11 cellular contexts compared by ENCODE assay signal in genomic region chr14:61533513-61534255, GRCh38.
DNase-seq lines count a peak whose midpoint lies in the region; ATAC-seq and TF ChIP-seq lines count a peak whose summit lies in the region.
"Had no signal": no experiment of that assay in that cellular context is flagged by ENCODE, and none has a peak within 500 bp of the region (broad histone marks: within the 10 kb centered on the region; RNA-seq: fewer than 3 reads in every experiment).

No MANE protein-coding gene starts in this region.

- DNase-seq in activated CD4-positive, alpha-beta T cell treated with anti-CD3 and anti-CD28 coated beads for 36 hours = peak; percentile 37
- no peak for DNase-seq in activated CD4-positive, alpha-beta T cell treated with anti-CD3 and anti-CD28 coated beads, Interleukin-2, amount 50 U/mL, for 48 hours
- DNase-seq in RWPE1 (ENCODE audit: low spot score) (no peak), renal cortical epithelial cell (ENCODE audit: low read depth) (peak; percentile 70), COR-L47 (lab: John Stamatoyannopoulos, UW) (no peak), HT-29 (ENCODE audit: low spot score) (no peak)
- DNase-seq in stimulated activated CD4-positive, alpha-beta T cell treated with anti-CD3 and anti-CD28 coated beads, Interleukin-15, amount 100 ng/mL, for 24 hours = no peak
- DNase-seq: naive B cell, NCI-H1417, NCI-H524 treated with DMSO at 0.1 percent for 48 hours had no signal

- peak overlapping the region; percentile 81 for H3K27ac Mint-ChIP-seq in activated CD4-positive, alpha-beta T cell treated with anti-CD3 and anti-CD28 coated beads for 36 hours

- H3K36me3 Mint-ChIP-seq in activated CD4-positive, alpha-beta T cell treated with anti-CD3 and anti-CD28 coated beads for 36 hours (ENCODE audit: low read depth) = peaks cover 71% of the 10 kb centered on the region
- H3K36me3 Mint-ChIP-seq: naive B cell had no signal

- no peak overlapping the region for H3K4me3 Mint-ChIP-seq in activated CD4-positive, alpha-beta T cell treated with anti-CD3 and anti-CD28 coated beads for 36 hours
- H3K4me3 Mint-ChIP-seq: naive B cell had no signal

- CTCF ChIA-PET in activated CD4-positive, alpha-beta T cell treated with anti-CD3 and anti-CD28 coated beads for 36 hours (lab: Charles Lee) = interaction anchor here (0.6 to 2.2 kb wide), 3 partner anchors 9 to 137 kb away, joined by 3 to 7 read pairs (median 3); no protein-coding TSS in a partner anchor
- CTCF ChIA-PET in RWPE1 (lab: Yijun Ruan, JAX) = no interaction called here

- H3K4me1 Mint-ChIP-seq in activated CD4-positive, alpha-beta T cell treated with anti-CD3 and anti-CD28 coated beads for 36 hours = peaks cover 92% of the 10 kb centered on the region

- H3K27ac ChIP-seq in RWPE1 (peak overlapping the region; percentile 66), duodenal mucosa (ENCODE audit: low read depth, low read length) (peak overlapping the region; percentile 25)

- no peak overlapping the region for H3K4me3 ChIP-seq in duodenal mucosa (ENCODE audit: low read depth in 1 of 2, low read length in 2 of 2)

- no peaks in the 10 kb centered on the region for H3K27me3 Mint-ChIP-seq in activated CD4-positive, alpha-beta T cell treated with anti-CD3 and anti-CD28 coated beads for 36 hours
- H3K27me3 Mint-ChIP-seq: naive B cell had no signal

- H3K9me3 ChIP-seq in duodenal mucosa (ENCODE audit: control insufficient read depth in 1 of 2, low read length in 2 of 2) = no peaks in the 10 kb centered on the region

- peaks cover 43 to 72% of the 10 kb centered on the region in 2 donors for H3K4me1 ChIP-seq in duodenal mucosa (ENCODE audit: control insufficient read depth in 1 of 2, insufficient read depth in 2 of 2, low read length in 2 of 2)

- peak; percentile 49 for ATAC-seq in activated CD4-positive, alpha-beta T cell treated with anti-CD3 and anti-CD28 coated beads for 36 hours

- POLR2A ChIA-PET in activated CD4-positive, alpha-beta T cell treated with anti-CD3 and anti-CD28 coated beads for 36 hours (lab: Charles Lee) = interaction anchor here (0.6 kb wide), 1 partner anchor 30 kb away, joined by 3 read pairs; no protein-coding TSS in a partner anchor
- POLR2A ChIA-PET in RWPE1 (lab: Yijun Ruan, JAX; ENCODE audit: low non-redundant PET) = interaction anchor here (0.7 kb wide), 1 partner anchor 12 kb away, joined by 6 read pairs; no protein-coding TSS in a partner anchor

- peaks cover 4% of the 10 kb centered on the region for H3K9me3 Mint-ChIP-seq in activated CD4-positive, alpha-beta T cell treated with anti-CD3 and anti-CD28 coated beads for 36 hours (ENCODE audit: low read depth)
- H3K9me3 Mint-ChIP-seq: naive B cell had no signal

- intact Hi-C loops in activated CD4-positive, alpha-beta T cell treated with anti-CD3 and anti-CD28 coated beads for 36 hours (cut with DNase I, micrococcal nuclease) = loop anchor here in 1 of 2 experiments (2.0 kb wide), 1 partner anchor 57 kb away; no protein-coding TSS in a partner anchor

- H3K27me3 ChIP-seq in duodenal mucosa (ENCODE audit: control insufficient read depth in 1 of 2, insufficient read depth in 2 of 2, low read length in 2 of 2) = no peaks in the 10 kb centered on the region

- H3K9ac ChIP-seq in duodenal mucosa (ENCODE audit: low read depth in 1 of 2, low read length in 2 of 2) = no peak overlapping the region

- TF ChIP-seq CTCF in RWPE1 (conservative IDR thresholded peaks at IDR 0.05; ENCODE audit: low read depth) = no peak

- no peaks in the 10 kb centered on the region for H3K36me3 ChIP-seq in duodenal mucosa (ENCODE audit: control insufficient read depth in 1 of 2, insufficient read depth in 2 of 2, low read length in 2 of 2)

Comparison
In these comparisons a context has a peak if more than half of its experiments do, and no peak if none do; other contexts are left out.
1. DNase-seq: peak in activated CD4-positive, alpha-beta T cell treated with anti-CD3 and anti-CD28 coated beads for 36 hours (single experiment) and renal cortical epithelial cell (single experiment); none in activated CD4-positive, alpha-beta T cell treated with anti-CD3 and anti-CD28 coated beads, Interleukin-2, amount 50 U/mL, for 48 hours (0 of 2), RWPE1 (single experiment), COR-L47 (single experiment), stimulated activated CD4-positive, alpha-beta T cell treated with anti-CD3 and anti-CD28 coated beads, Interleukin-15, amount 100 ng/mL, for 24 hours (single experiment) and HT-29 (single experiment).